Comparison of ENCODE assay signal across 8 cellular contexts in the genomic region with DNA sequence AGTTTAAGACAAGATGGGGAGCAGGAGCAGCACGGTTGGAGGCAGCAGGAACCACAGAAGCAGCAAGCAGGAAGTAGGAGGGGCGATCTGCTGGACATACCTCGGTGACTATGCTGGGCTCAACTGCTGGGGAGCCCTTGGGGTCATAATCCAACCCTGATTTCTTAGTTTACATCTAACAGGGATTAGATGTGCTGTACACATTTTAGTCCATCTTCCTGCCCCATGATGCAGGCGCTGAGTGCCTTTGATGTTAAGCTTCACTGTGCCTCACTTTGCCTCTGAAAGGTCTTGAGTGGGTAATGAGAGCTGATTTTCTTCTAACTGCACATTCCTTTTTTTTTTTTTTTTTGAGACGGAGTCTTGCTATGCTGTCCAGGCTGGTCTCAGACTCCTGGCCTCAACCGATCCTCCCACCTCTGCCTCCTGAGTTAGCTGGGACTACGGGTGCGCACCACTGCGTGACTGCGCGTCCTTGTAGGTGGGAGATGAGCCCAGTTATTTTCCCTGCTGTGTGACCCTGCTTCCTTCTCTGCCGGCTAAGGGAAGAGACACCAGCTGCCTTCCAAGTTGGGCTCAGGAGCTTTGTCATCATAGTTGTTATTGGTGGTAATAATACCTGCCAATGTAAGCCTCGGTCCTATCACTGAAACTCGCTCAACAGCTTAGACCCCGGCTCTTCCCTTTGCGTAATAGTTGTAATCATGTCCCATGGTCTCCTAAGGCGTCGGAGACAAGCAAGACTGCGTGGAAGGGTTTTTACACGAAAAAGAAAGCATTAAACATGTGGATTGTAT. TPM values are rescaled to one million over a fixed set of nuclear protein-coding genes. Genes with fewer than 3 reads are reported as not detected.
DNase-seq lines count a peak whose midpoint lies in the region; ATAC-seq and TF ChIP-seq lines count a peak whose summit lies in the region.

No MANE protein-coding gene starts in this region.

- no peaks in the 10 kb centered on the region for H3F3A ChIP-seq in PC-3 (ENCODE audit: low read length, unreplicated experiment)

- H3K79me2 ChIP-seq in PC-3 (ENCODE audit: low read length) = peaks cover 30% of the 10 kb centered on the region

- TSS peak; percentile 82 for BruUV-seq in PC-3 (replicated peaks; lab: Mats Ljungman, UMichigan)

- H3K4me2 ChIP-seq in PC-3 (ENCODE audit: low read length) = peak overlapping the region; percentile 98

- H3K9me3 ChIP-seq in PC-3 (ENCODE audit: low read length) (no peaks in the 10 kb centered on the region), mucosa of descending colon (no peaks in the 10 kb centered on the region)

- peaks cover 23% of the 10 kb centered on the region for H3K4me1 ChIP-seq in PC-3 (ENCODE audit: insufficient read depth, low read length)
- H3K4me1 ChIP-seq in mucosa of descending colon (ENCODE audit: low read depth) = peaks cover 4% of the 10 kb centered on the region

- H3K9ac ChIP-seq in PC-3 (ENCODE audit: low read length) = peak overlapping the region; percentile 81

- ATAC-seq in PC-3 = no peak
- ATAC-seq in mucosa of descending colon = peak; percentile 41
- no peak for ATAC-seq in GM18870 (IDR thresholded peaks at IDR 0.05; ENCODE audit: unreplicated experiment)

- H3K9me2 ChIP-seq in PC-3 (replicated peaks; ENCODE audit: low read length) = no peaks in the 10 kb centered on the region

- no peaks in the 10 kb centered on the region for H3K27me3 ChIP-seq in PC-3 (ENCODE audit: low read length)

- POLR2A ChIA-PET in PC-3 (lab: Charles Lee; ENCODE audit: unreplicated experiment) = interaction anchor here (0.6 to 1.9 kb wide), 6 partner anchors 14 to 351 kb away, joined by 3 to 15 read pairs (median 6); no protein-coding TSS in a partner anchor

- CTCF ChIA-PET in PC-3 (lab: Charles Lee) = interaction anchor here (0.5 kb wide), 1 partner anchor 39 kb away, joined by 3 read pairs; no protein-coding TSS in a partner anchor

- H3K27ac ChIP-seq in 22Rv1 (peak overlapping the region; percentile 67), PC-3 (ENCODE audit: low read length) (peak overlapping the region; percentile 77)

- H3K36me3 ChIP-seq in PC-3 (ENCODE audit: low read depth, low read length) (no peaks in the 10 kb centered on the region), mucosa of descending colon (ENCODE audit: low read depth) (no peaks in the 10 kb centered on the region)

- TF ChIP-seq CTCF in 22Rv1 (IDR thresholded peaks at IDR 0.05) (no peak), GM12864 (IDR thresholded peaks at IDR 0.05; ENCODE audit: low read depth, low read length, missing control alignments) (no peak), PC-3 (conservative IDR thresholded peaks at IDR 0.05; ENCODE audit: low read depth, low read length) (no peak), mucosa of descending colon (IDR thresholded peaks at IDR 0.05) (no peak)

- H4K20me1 ChIP-seq in PC-3 (ENCODE audit: low read length) = no peaks in the 10 kb centered on the region

- H3K4me3 ChIP-seq in GM12864 (ENCODE audit: low read depth, low read length) = peak overlapping the region; percentile 48; the same call in 1 of the 2 replicates
- H3K4me3 ChIP-seq in PC-3 (ENCODE audit: low read length) = peak overlapping the region; percentile 89
- H3K4me3 ChIP-seq in mucosa of descending colon = peak overlapping the region; percentile 50

- intact Hi-C loops in PC-3 (cut with micrococcal nuclease) = loop anchor here (1.0 to 10.0 kb wide), 4 partner anchors 14 to 133 kb away; no protein-coding TSS in a partner anchor
- intact Hi-C loops in mucosa of descending colon (cut with DNase I, micrococcal nuclease) = no loop called here

- no peak for DNase-seq in GM12864 (ENCODE audit: low read depth)
- peak; percentile 41 for DNase-seq in PC-3
- DNase-seq in central memory CD4-positive, alpha-beta T cell = peak; percentile 40
- peak; percentile 53 to 70 (median 63) for DNase-seq in mucosa of descending colon
- DNase-seq in SK-N-DZ (ENCODE audit: low spot score) = no peak
- no peak for DNase-seq in NCI-H446 (lab: John Stamatoyannopoulos, UW)

- H2AFZ ChIP-seq in PC-3 (ENCODE audit: low read length) = peak overlapping the region; percentile 96

RNA-seq across cellular contexts. Expression of a gene that starts 1.1 kb away (rescaled TPM):
- 23.0 and 25.6 TPM in 2 replicates for total RNA-seq in PC-3 (2014; rRNA removed)
- total RNA-seq in mucosa of descending colon = 10 to 100 TPM in 2 of 3 donors, 1 to 10 TPM in 1; 9.2 to 15.0 (median 12.8) TPM
- polyA plus RNA-seq in SK-N-DZ (2014; cell fraction: cytosol; rRNA removed) = 0.06 and 0.16 TPM in 2 replicates
- not detected in 2 replicates for polyA plus RNA-seq in SK-N-DZ (2014; cell fraction: nucleus; rRNA removed)

RNA-seq across cellular contexts. Expression of a gene that starts 54.3 kb away (rescaled TPM):
- 1.2 and 1.8 TPM in 2 replicates for total RNA-seq in PC-3 (2014; rRNA removed)
- total RNA-seq in mucosa of descending colon = 1 to 10 TPM in 2 of 3 donors, under 1 TPM in 1; 0.60 to 1.9 (median 1.9) TPM
- polyA plus RNA-seq in SK-N-DZ (2014; cell fraction: cytosol; rRNA removed) = not detected in 2 replicates
- polyA plus RNA-seq in SK-N-DZ (2014; cell fraction: nucleus; rRNA removed) = not detected in 2 replicates

Comparison
In these comparisons a context has a peak if more than half of its experiments do, and no peak if none do; other contexts are left out.
1. DNase-seq: peak in PC-3 (single experiment), central memory CD4-positive, alpha-beta T cell (single experiment) and mucosa of descending colon (3 of 3); none in GM12864 (single experiment), SK-N-DZ (single experiment) and NCI-H446 (0 of 2).
2. Peak in every context shown above with its lines, with median percentiles within 50 percentile points of each other: H3K4me3 ChIP-seq.